8 cellular contexts compared by ENCODE assay signal in genomic region chr5:70457093-70457492, GRCh38.
DNase-seq lines count a peak whose midpoint lies in the region; ATAC-seq and TF ChIP-seq lines count a peak whose summit lies in the region.
"Not testable (repeated sequence)": the region's sequence is repeated elsewhere in the genome, so short reads cannot be mapped to it uniquely, and the experiment has no call there.

No MANE protein-coding gene starts in this region.

- TF ChIP-seq CTCF in lower lobe of right lung (IDR thresholded peaks at IDR 0.05), result not testable (repeated sequence)

- H3K4me1 ChIP-seq in lower lobe of right lung, result not testable (repeated sequence)

- intact Hi-C loops in lower lobe of right lung (cut with DNase I), result not testable (repeated sequence)

- not testable (repeated sequence) for H3K27me3 ChIP-seq in lower lobe of right lung (ENCODE audit: low read depth)

- H3K27ac ChIP-seq in lower lobe of right lung, result not testable (repeated sequence)

- H3K4me3 ChIP-seq in lower lobe of right lung, result not testable (repeated sequence)

- not testable (repeated sequence) for H3K9me3 ChIP-seq in lower lobe of right lung

- peak; percentile 86 for ATAC-seq in GM18498 (IDR thresholded peaks at IDR 0.05; ENCODE audit: unreplicated experiment)
- peak; percentile 88 for ATAC-seq in GM18868 (IDR thresholded peaks at IDR 0.05; ENCODE audit: unreplicated experiment)
- peak; percentile 73 for ATAC-seq in GM19397 (IDR thresholded peaks at IDR 0.05; ENCODE audit: unreplicated experiment)
- ATAC-seq in GM21528 (IDR thresholded peaks at IDR 0.05; ENCODE audit: low FRiP score, unreplicated experiment), result peak; percentile 78
- peak; percentile 77 for ATAC-seq in HG02759 (IDR thresholded peaks at IDR 0.05; ENCODE audit: unreplicated experiment)
- ATAC-seq in HG03066 (IDR thresholded peaks at IDR 0.05; ENCODE audit: low read depth, unreplicated experiment), result peak; percentile 76
- peak; percentile 74 for ATAC-seq in HG03457 (IDR thresholded peaks at IDR 0.05; ENCODE audit: unreplicated experiment)
- peak; percentile 56 to 61 for ATAC-seq in lower lobe of right lung

- not testable (repeated sequence) for H3K36me3 ChIP-seq in lower lobe of right lung

- DNase-seq in lower lobe of right lung, result not testable (repeated sequence)
